Comparison of ENCODE assay signal across 14 cellular contexts in genomic region chr2:189421644-189422043, GRCh38. TPM values are rescaled to one million over a fixed set of nuclear protein-coding genes. Genes with fewer than 3 reads are reported as not detected.
DNase-seq lines count a peak whose midpoint lies in the region; ATAC-seq and TF ChIP-seq lines count a peak whose summit lies in the region.
"Had no signal": no experiment of that assay in that cellular context is flagged by ENCODE, and none has a peak within 500 bp of the region (broad histone marks: within the 10 kb centered on the region; RNA-seq: fewer than 3 reads in every experiment).

No MANE protein-coding gene starts in this region.

- TF ChIP-seq CTCF in cardiac muscle cell (IDR thresholded peaks at IDR 0.05; ENCODE audit: low read depth, low read length) (peak; percentile 18), fibroblast of lung (conservative IDR thresholded peaks at IDR 0.05 in 1 of 2, IDR thresholded peaks at IDR 0.05 in 1 of 2; ENCODE audit: low read depth in 1 of 2, low read length in 2 of 2) (peak in 1 of 2 donors; percentile 27), Peyer's patch (IDR thresholded peaks at IDR 0.05) (no peak)

- no peak overlapping the region for H3K9ac ChIP-seq in fibroblast of lung (ENCODE audit: insufficient read depth, low read length)
- H3K9ac ChIP-seq: BLaER1 treated with 17β-estradiol and CSF1 and Interleukin-3, amounts not matched to agents 10 nM and 100 nM had no signal

- H3K27me3 ChIP-seq in cardiac muscle cell (no peaks in the 10 kb centered on the region), fibroblast of lung (ENCODE audit: control insufficient read depth, insufficient read depth, low read length) (no peaks in the 10 kb centered on the region), Peyer's patch (no peaks in the 10 kb centered on the region)
- H3K27me3 ChIP-seq: adrenal gland; BLaER1 treated with 17β-estradiol and CSF1 and Interleukin-3, amounts not matched to agents 10 nM and 100 nM; tibial nerve had no signal

- no peaks in the 10 kb centered on the region for H3K4me1 ChIP-seq in cardiac muscle cell (ENCODE audit: low read depth)
- peaks cover 4% of the 10 kb centered on the region for H3K4me1 ChIP-seq in fibroblast of lung (ENCODE audit: control insufficient read depth, extremely low read depth, insufficient read depth, low read length)
- no peaks in the 10 kb centered on the region for H3K4me1 ChIP-seq in Peyer's patch
- H3K4me1 ChIP-seq: BLaER1 treated with 17β-estradiol and CSF1 and Interleukin-3, amounts not matched to agents 10 nM and 100 nM; tibial nerve had no signal

- TF ChIP-seq POLR2A in Peyer's patch (IDR thresholded peaks at IDR 0.05) = no peak

- intact Hi-C loops in cardiac septum (cut with DNase I) = no loop called here

- H3K27ac ChIP-seq in cardiac muscle cell (no peak overlapping the region), fibroblast of lung (ENCODE audit: insufficient read depth, low read length) (no peak overlapping the region), Peyer's patch (no peak overlapping the region)
- H3K27ac ChIP-seq: adrenal gland; BLaER1 treated with 17β-estradiol and CSF1 and Interleukin-3, amounts not matched to agents 10 nM and 100 nM; tibial nerve had no signal

- peaks cover 5% of the 10 kb centered on the region for H3K27me3 Mint-ChIP-seq in T-helper 17 cell

- H3K4me3 ChIP-seq in cardiac muscle cell (no peak overlapping the region), fibroblast of lung (replicated peaks in 1 of 4; ENCODE audit: control extremely low read depth in 1 of 4, insufficient read depth in 1 of 4, low read depth in 3 of 4, low read length in 4 of 4) (no peak overlapping the region), Peyer's patch (no peak overlapping the region)
- H3K4me3 ChIP-seq: adrenal gland; BLaER1 treated with 17β-estradiol and CSF1 and Interleukin-3, amounts not matched to agents 10 nM and 100 nM; tibial nerve had no signal

- peaks cover 2% of the 10 kb centered on the region for H3K36me3 Mint-ChIP-seq in T-helper 17 cell (ENCODE audit: low read depth)

- H3K79me2 ChIP-seq in fibroblast of lung (ENCODE audit: control insufficient read depth, insufficient read depth, low read length) = no peaks in the 10 kb centered on the region

- H3K36me3 ChIP-seq in cardiac muscle cell = no peaks in the 10 kb centered on the region
- no peaks in the 10 kb centered on the region for H3K36me3 ChIP-seq in fibroblast of lung (ENCODE audit: control insufficient read depth, insufficient read depth, low read length)
- H3K36me3 ChIP-seq in Peyer's patch = no peaks in the 10 kb centered on the region
- H3K36me3 ChIP-seq: adrenal gland; BLaER1 treated with 17β-estradiol and CSF1 and Interleukin-3, amounts not matched to agents 10 nM and 100 nM; tibial nerve had no signal

- H3K4me2 ChIP-seq in fibroblast of lung (ENCODE audit: extremely low read depth, insufficient read depth, low read length) = no peak overlapping the region
- H3K4me2 ChIP-seq: BLaER1 treated with 17β-estradiol and CSF1 and Interleukin-3, amounts not matched to agents 10 nM and 100 nM had no signal

- H3K9me3 ChIP-seq in cardiac muscle cell (ENCODE audit: low read depth) (no peaks in the 10 kb centered on the region), fibroblast of lung (ENCODE audit: control insufficient read depth, insufficient read depth, low read depth, low read length) (no peaks in the 10 kb centered on the region), T-helper 17 cell (ENCODE audit: control insufficient read depth, low read length, poor library complexity, severe bottlenecking) (no peaks in the 10 kb centered on the region), Peyer's patch (no peaks in the 10 kb centered on the region)
- H3K9me3 ChIP-seq: adrenal gland; BLaER1 treated with 17β-estradiol and CSF1 and Interleukin-3, amounts not matched to agents 10 nM and 100 nM; tibial nerve had no signal

- no peaks in the 10 kb centered on the region for H4K20me1 ChIP-seq in fibroblast of lung (ENCODE audit: control insufficient read depth, extremely low read depth, insufficient read depth, low read length)
- H4K20me1 ChIP-seq: BLaER1 treated with 17β-estradiol and CSF1 and Interleukin-3, amounts not matched to agents 10 nM and 100 nM had no signal

- H2AFZ ChIP-seq in fibroblast of lung (ENCODE audit: low read length) = peak overlapping the region; percentile 17

- peaks cover 2% of the 10 kb centered on the region for H3K4me1 Mint-ChIP-seq in T-helper 17 cell

- DNase-seq in cardiac muscle cell (ENCODE audit: low read depth in 1 of 2, low spot score in 1 of 2) (peak in 1 of 2 donors; percentile 87), cardiac septum (ENCODE audit: low spot score) (no peak), RKO (ENCODE audit: low spot score) (peak; percentile 38), fibroblast of lung (ENCODE audit: low read depth in 2 of 2) (peak; percentile 83 to 90), nucleus accumbens (lab: John Stamatoyannopoulos, UW) (no peak), T-helper 17 cell (no peak), Peyer's patch (no peak), amniotic stem cell (lab: John Stamatoyannopoulos, UW) (no peak)
- DNase-seq: adrenal gland, NCI-H1694 treated with DMSO at 0.1 percent for 48 hours, T-helper 9 cell had no signal

- no peak overlapping the region for H3K4me3 Mint-ChIP-seq in T-helper 17 cell

- no peak for ATAC-seq in T-helper 17 cell
- ATAC-seq: sciatic nerve had no signal

- no peak overlapping the region for H3K27ac Mint-ChIP-seq in T-helper 17 cell

RNA-seq across cellular contexts. Expression of gene WDR75, which starts 19.6 kb away (rescaled TPM):
- total RNA-seq in cardiac muscle cell (14.0 and 23.4 TPM in 2 replicates), cardiac septum (13.8 TPM), fibroblast of lung (46.0 and 54.0 TPM in 2 replicates), T-helper 17 cell (10 to 100 TPM; 50.0 to 56.6 TPM), Peyer's patch (10 to 100 TPM; 21.5 to 45.4 (median 32.3) TPM)
- polyA plus RNA-seq in cardiac muscle cell (22.3 and 38.8 TPM in 2 replicates), fibroblast of lung (33.9 and 36.4 TPM in 2 replicates)
- polyA plus RNA-seq in fibroblast of lung (2012) = 22.9 and 30.8 TPM in 2 replicates
- 29.1 and 35.0 TPM in 2 replicates for polyA minus RNA-seq in fibroblast of lung (ENCODE audit: low replicate concordance)

Comparison
In these comparisons a context has a peak if more than half of its experiments do, and no peak if none do; other contexts are left out.
1. DNase-seq: peak in RKO (single experiment) and fibroblast of lung (2 of 2); none in cardiac septum (single experiment), nucleus accumbens (0 of 56), T-helper 17 cell (0 of 3), Peyer's patch (0 of 3) and amniotic stem cell (single experiment).